14 cellular contexts compared by ENCODE assay signal in the genomic region with DNA sequence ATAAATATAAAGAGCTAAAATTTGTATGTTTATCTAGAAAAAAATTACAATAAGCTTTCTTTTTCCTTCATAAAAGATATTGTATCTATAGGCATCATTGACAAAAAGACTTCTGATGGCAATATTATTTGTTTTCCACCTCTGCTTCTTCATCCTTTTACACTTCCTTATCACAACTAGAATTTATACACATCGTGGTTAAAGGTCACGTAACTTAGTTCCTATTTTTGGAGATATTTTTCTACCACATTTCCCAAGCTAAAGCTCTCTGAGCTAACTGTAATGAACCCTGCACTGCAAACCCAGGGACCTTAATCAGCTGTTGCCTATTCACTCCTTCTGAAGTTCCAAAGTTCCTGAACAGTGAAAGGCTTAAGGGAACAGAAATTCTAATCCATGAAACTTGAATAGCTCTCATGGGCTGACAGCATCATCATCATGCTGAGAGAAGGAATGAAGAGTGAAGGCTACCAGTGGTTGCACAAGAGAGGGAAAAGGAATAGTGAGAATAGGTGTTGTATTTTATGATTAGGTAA.
"Had no signal": no experiment of that assay in that cellular context is flagged by ENCODE, and none has a peak within 500 bp of the region (broad histone marks: within the 10 kb centered on the region; RNA-seq: fewer than 3 reads in every experiment).

No MANE protein-coding gene starts in this region.

- H3K36me3 Mint-ChIP-seq: activated naive CD4-positive, alpha-beta T cell treated with anti-CD3 and anti-CD28 coated beads, Interleukin-2, amount 50 U/mL, for 24 hours; mesothelial cell of epicardium had no signal

- H3K27ac Mint-ChIP-seq: activated CD4-positive, alpha-beta memory T cell treated with anti-CD3 and anti-CD28 coated beads, Interleukin-2, amount 10 ng/mL, durations not matched to agents 7 days and 5 days; activated CD4-positive, alpha-beta T cell treated with anti-CD3 and anti-CD28 coated beads for 36 hours; activated naive CD4-positive, alpha-beta T cell treated with anti-CD3 and anti-CD28 coated beads, Interleukin-2, amount 50 U/mL, for 24 hours; mesothelial cell of epicardium had no signal

- H3K27ac ChIP-seq: ovary, sigmoid colon, stomach, testis, upper lobe of left lung had no signal

- H3K4me1 ChIP-seq: sigmoid colon, stomach, testis, upper lobe of left lung had no signal

- H3K4me1 Mint-ChIP-seq: activated CD4-positive, alpha-beta memory T cell treated with anti-CD3 and anti-CD28 coated beads, Interleukin-2, amount 10 ng/mL, durations not matched to agents 7 days and 5 days; activated CD4-positive, alpha-beta T cell treated with anti-CD3 and anti-CD28 coated beads for 36 hours; activated naive CD4-positive, alpha-beta T cell treated with anti-CD3 and anti-CD28 coated beads, Interleukin-2, amount 50 U/mL, for 24 hours; mesothelial cell of epicardium had no signal

- H3K27me3 Mint-ChIP-seq: activated CD4-positive, alpha-beta memory T cell treated with anti-CD3 and anti-CD28 coated beads, Interleukin-2, amount 10 ng/mL, durations not matched to agents 7 days and 5 days; activated CD4-positive, alpha-beta T cell treated with anti-CD3 and anti-CD28 coated beads for 36 hours; activated naive CD4-positive, alpha-beta T cell treated with anti-CD3 and anti-CD28 coated beads, Interleukin-2, amount 50 U/mL, for 24 hours had no signal

- H3K9me3 ChIP-seq: ovary, sigmoid colon, stomach, testis, upper lobe of left lung had no signal

- H3K4me3 ChIP-seq: lung, ovary, sigmoid colon, stomach, testis, upper lobe of left lung had no signal

- H3K4me3 Mint-ChIP-seq: activated CD4-positive, alpha-beta memory T cell treated with anti-CD3 and anti-CD28 coated beads, Interleukin-2, amount 10 ng/mL, durations not matched to agents 7 days and 5 days; activated CD4-positive, alpha-beta T cell treated with anti-CD3 and anti-CD28 coated beads for 36 hours; activated naive CD4-positive, alpha-beta T cell treated with anti-CD3 and anti-CD28 coated beads, Interleukin-2, amount 50 U/mL, for 24 hours; activated T-cell treated with anti-CD3 and anti-CD28 coated beads, Interleukin-2, amount 50 U/mL, for 4 hours; mesothelial cell of epicardium had no signal

- H3K36me3 ChIP-seq: ovary, sigmoid colon, stomach, upper lobe of left lung had no signal

- H3K9me3 Mint-ChIP-seq: activated CD4-positive, alpha-beta memory T cell treated with anti-CD3 and anti-CD28 coated beads, Interleukin-2, amount 10 ng/mL, durations not matched to agents 7 days and 5 days had no signal

- H3K27me3 ChIP-seq: ovary, sigmoid colon, stomach, testis, upper lobe of left lung had no signal

- ATAC-seq: activated CD4-positive, alpha-beta T cell treated with anti-CD3 and anti-CD28 coated beads for 36 hours; activated T-cell treated with anti-CD3 and anti-CD28 coated beads, Interleukin-2, amount 50 U/mL, for 4 hours; esophagus mucosa had no signal

- DNase-seq: activated CD4-positive, alpha-beta memory T cell treated with anti-CD3 and anti-CD28 coated beads, Interleukin-2, amount 10 ng/mL, durations not matched to agents 7 days and 5 days; activated CD4-positive, alpha-beta T cell treated with anti-CD3 and anti-CD28 coated beads for 36 hours; activated effector memory CD4-positive, alpha-beta T cell treated with Interleukin-2 at 50 U/mL for 16 hours; activated T-cell treated with anti-CD3 and anti-CD28 coated beads, Interleukin-2, amount 50 U/mL, for 4 hours; ovary; sigmoid colon; stimulated activated CD4-positive, alpha-beta T cell treated with anti-CD3 and anti-CD28 coated beads, Interleukin-1b, Interleukin-23, amount 100 ng/mL, for 48 hours; stomach; testis; upper lobe of left lung had no signal
